In genomic region chr3:105277656-105278055, GRCh38 we compare ENCODE assay signal across 1 cellular context.
TF ChIP-seq lines count a peak whose summit lies in the region.

No MANE protein-coding gene starts in this region.

TF ChIP-seq in SK-N-SH, 30 proteins besides CTCF, POLR2A, EP300 and RAD21 (continued from another document):
- TF ChIP-seq PBX3 (IDR thresholded peaks at IDR 0.05) (peak; percentile 73), ELF1 (IDR thresholded peaks at IDR 0.05) (no peak), USF2 (IDR thresholded peaks at IDR 0.05; ENCODE audit: borderline replicate concordance, low read depth, low read length) (no peak), TEAD4 (IDR thresholded peaks at IDR 0.05; ENCODE audit: borderline replicate concordance, insufficient read depth) (no peak), USF1 (IDR thresholded peaks at IDR 0.05; ENCODE audit: borderline replicate concordance, low read depth) (no peak), MAX (IDR thresholded peaks at IDR 0.05; ENCODE audit: low read depth) (no peak), RXRA (IDR thresholded peaks at IDR 0.05; ENCODE audit: borderline replicate concordance, low read depth) (no peak), SMC3 (IDR thresholded peaks at IDR 0.05; ENCODE audit: low read depth, low read length) (no peak), ZBTB33 (IDR thresholded peaks at IDR 0.05; ENCODE audit: borderline replicate concordance, low read depth) (no peak), JUND (IDR thresholded peaks at IDR 0.05) (peak; percentile 52; the same call in 1 of the 2 replicates), RCOR1 (IDR thresholded peaks at IDR 0.05; ENCODE audit: low read length) (no peak), FOSL2 (IDR thresholded peaks at IDR 0.05; ENCODE audit: borderline replicate concordance, low read depth) (peak; percentile 36; the same call in 1 of the 2 replicates)
TF ChIP-seq in SK-N-SH: peak in this region for 4.
